ENCODE assay signal across 26 cellular contexts in the genomic region with DNA sequence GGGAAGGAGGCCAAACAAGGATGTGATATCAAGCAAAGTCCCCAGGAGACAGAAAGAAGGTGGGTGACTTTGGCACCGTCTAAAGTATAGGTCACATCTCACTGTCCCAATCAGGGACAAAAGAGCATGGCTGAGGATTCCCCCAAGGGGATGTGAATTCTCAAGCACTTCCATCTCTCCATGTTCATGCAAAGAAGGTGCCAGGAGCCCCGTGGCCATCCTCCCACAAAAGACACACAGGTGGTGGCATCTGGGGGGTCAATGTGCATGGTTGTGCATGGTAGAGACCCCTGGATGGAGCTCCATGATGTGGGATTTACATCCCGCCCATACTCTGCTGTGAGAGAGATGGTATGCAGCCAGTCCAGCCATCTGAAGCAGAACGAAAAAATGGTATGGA.
"Had no signal": no experiment of that assay in that cellular context is flagged by ENCODE, and none has a peak within 500 bp of the region (broad histone marks: within the 10 kb centered on the region; RNA-seq: fewer than 3 reads in every experiment).

No MANE protein-coding gene starts in this region.

- H3K4me3 Mint-ChIP-seq: activated CD4-positive, alpha-beta memory T cell treated with anti-CD3 and anti-CD28 coated beads, Interleukin-2, amount 10 ng/mL, durations not matched to agents 7 days and 5 days; activated CD4-positive, alpha-beta T cell treated with anti-CD3 and anti-CD28 coated beads, Interleukin-2, amount 10 ng/mL, durations not matched to agents 7 days and 5 days; activated naive CD8-positive, alpha-beta T cell; activated T-cell treated with anti-CD3 and anti-CD28 coated beads, Interleukin-2, amount 50 U/mL, for 4 hours; activated T-helper 17 cell treated with anti-CD3 and anti-CD28 coated beads, Interleukin-2, amount 50 U/mL, for 72 hours; WTC11 had no signal

- H3K9me3 ChIP-seq: body of pancreas, esophagus squamous epithelium, gastroesophageal sphincter had no signal

- H3K36me3 ChIP-seq: esophagus squamous epithelium had no signal

- H3K27me3 Mint-ChIP-seq: activated CD4-positive, alpha-beta memory T cell treated with anti-CD3 and anti-CD28 coated beads, Interleukin-2, amount 10 ng/mL, durations not matched to agents 7 days and 5 days; activated naive CD8-positive, alpha-beta T cell; activated T-helper 17 cell treated with anti-CD3 and anti-CD28 coated beads, Interleukin-2, amount 50 U/mL, for 72 hours had no signal

- DNase-seq: activated CD4-positive, alpha-beta memory T cell treated with anti-CD3 and anti-CD28 coated beads, Interleukin-2, amount 10 ng/mL, durations not matched to agents 7 days and 5 days; activated CD4-positive, alpha-beta T cell treated with anti-CD3 and anti-CD28 coated beads for 1 hour; activated CD4-positive, alpha-beta T cell treated with anti-CD3 and anti-CD28 coated beads for 4 hours; activated CD4-positive, alpha-beta T cell treated with anti-CD3 and anti-CD28 coated beads, Interleukin-2, amount 10 ng/mL, durations not matched to agents 7 days and 5 days; activated CD4-positive, alpha-beta T cell treated with anti-CD3 and anti-CD28 coated beads, Interleukin-2, amount 50 U/mL, for 4 hours; activated effector memory CD4-positive, alpha-beta T cell treated with Interleukin-2 at 50 U/mL for 16 hours; activated gamma-delta T cell treated with Interleukin-2 at 50 U/mL for 16 hours; activated naive CD4-positive, alpha-beta T cell treated with anti-CD3 and anti-CD28 coated beads, Interleukin-2, amount 50 U/mL, for 16 hours; activated naive CD4-positive, alpha-beta T cell treated with Interleukin-2 at 50 U/mL for 16 hours; activated T-cell treated with anti-CD3 and anti-CD28 coated beads, Interleukin-2, amount 50 U/mL, for 4 hours; amniotic stem cell; anterior cingulate cortex; body of pancreas; caudate nucleus; effector CD8-positive, alpha-beta T cell; esophagus squamous epithelium; foreskin melanocyte; head of caudate nucleus; T-helper 2 cell had no signal

- FAIRE-seq: colon, endothelial cell of umbilical vein had no signal

- H3K4me3 ChIP-seq: body of pancreas, esophagus squamous epithelium, gastroesophageal sphincter had no signal

- H3K36me3 Mint-ChIP-seq: activated naive CD8-positive, alpha-beta T cell; WTC11 had no signal

- H3K9me3 Mint-ChIP-seq: activated CD4-positive, alpha-beta memory T cell treated with anti-CD3 and anti-CD28 coated beads, Interleukin-2, amount 10 ng/mL, durations not matched to agents 7 days and 5 days; activated CD4-positive, alpha-beta T cell treated with anti-CD3 and anti-CD28 coated beads, Interleukin-2, amount 10 ng/mL, durations not matched to agents 7 days and 5 days; activated T-cell treated with anti-CD3 and anti-CD28 coated beads, Interleukin-2, amount 50 U/mL, for 4 hours; activated T-helper 17 cell treated with anti-CD3 and anti-CD28 coated beads, Interleukin-2, amount 50 U/mL, for 72 hours had no signal

- H3K4me1 Mint-ChIP-seq: activated CD4-positive, alpha-beta memory T cell treated with anti-CD3 and anti-CD28 coated beads, Interleukin-2, amount 10 ng/mL, durations not matched to agents 7 days and 5 days; activated CD4-positive, alpha-beta T cell treated with anti-CD3 and anti-CD28 coated beads, Interleukin-2, amount 10 ng/mL, durations not matched to agents 7 days and 5 days; activated T-helper 17 cell treated with anti-CD3 and anti-CD28 coated beads, Interleukin-2, amount 50 U/mL, for 72 hours had no signal

- H3K27ac Mint-ChIP-seq: activated CD4-positive, alpha-beta memory T cell treated with anti-CD3 and anti-CD28 coated beads, Interleukin-2, amount 10 ng/mL, durations not matched to agents 7 days and 5 days; activated CD4-positive, alpha-beta T cell treated with anti-CD3 and anti-CD28 coated beads, Interleukin-2, amount 10 ng/mL, durations not matched to agents 7 days and 5 days; activated naive CD8-positive, alpha-beta T cell; activated T-helper 17 cell treated with anti-CD3 and anti-CD28 coated beads, Interleukin-2, amount 50 U/mL, for 72 hours; WTC11 had no signal

- H3K27me3 ChIP-seq: body of pancreas, esophagus squamous epithelium, gastroesophageal sphincter had no signal

- H3K27ac ChIP-seq: body of pancreas, epithelial cell of prostate, esophagus squamous epithelium, gastroesophageal sphincter had no signal

- H3K4me1 ChIP-seq: body of pancreas had no signal

- ATAC-seq: activated T-cell treated with anti-CD3 and anti-CD28 coated beads, Interleukin-2, amount 50 U/mL, for 4 hours; activated T-helper 17 cell treated with anti-CD3 and anti-CD28 coated beads, Interleukin-2, amount 50 U/mL, for 72 hours; body of pancreas; gastroesophageal sphincter; WTC11 had no signal
